ENCODE assay signal across 1 cellular context in the genomic region with DNA sequence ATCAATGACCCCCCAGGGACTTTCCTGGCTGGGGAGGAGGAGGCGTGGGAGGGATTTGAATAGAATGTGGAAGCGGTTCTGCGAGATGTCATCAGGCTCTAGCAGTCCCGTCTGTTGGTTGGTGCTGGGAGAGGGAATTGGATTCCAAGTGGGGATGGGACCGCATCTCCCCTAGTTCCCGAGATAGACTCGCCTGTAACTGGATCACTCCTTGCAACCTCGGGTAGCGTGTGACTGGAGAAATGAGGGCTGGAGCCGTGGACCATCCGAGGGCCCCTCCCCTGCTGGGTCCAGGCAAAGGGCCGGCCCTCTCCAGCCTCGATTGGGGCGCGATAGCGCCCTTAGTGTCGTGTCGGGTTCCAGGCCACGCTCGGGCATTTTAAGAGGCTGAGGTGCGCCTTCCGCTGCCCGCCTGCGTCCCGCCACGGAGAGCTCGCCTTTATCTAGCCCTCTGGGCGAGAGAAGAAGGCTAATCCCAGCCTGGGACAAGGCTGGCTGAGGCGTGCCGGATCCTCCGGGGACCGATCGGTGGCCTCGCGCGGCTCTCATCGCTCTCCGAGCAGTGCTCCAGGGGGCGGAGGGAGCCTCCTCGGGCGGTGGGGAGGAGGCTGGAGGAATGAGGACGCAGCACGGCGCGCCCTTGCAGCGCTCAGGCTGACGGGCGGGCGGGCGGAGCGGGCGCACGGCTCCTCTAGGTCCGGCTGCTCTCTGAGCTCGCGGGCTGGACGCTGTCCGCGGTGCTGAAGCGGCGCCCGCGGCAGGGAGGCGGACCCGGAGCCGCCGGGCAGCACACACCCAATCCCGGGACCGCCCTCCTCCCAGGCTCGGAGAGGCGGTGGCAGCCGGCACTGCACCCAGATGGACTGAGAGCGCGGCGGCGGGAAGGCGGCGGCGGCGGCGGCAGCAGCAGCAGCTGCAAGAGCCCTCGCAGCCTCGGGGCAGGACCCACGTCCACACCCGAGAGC.
TF ChIP-seq lines count a peak whose summit lies in the region.

No MANE protein-coding gene starts in this region.

TF ChIP-seq in HepG2, 621 proteins besides CTCF, POLR2A, EP300 and RAD21 (continued from another document and continues in another):
- TF ChIP-seq, protein P1, sequence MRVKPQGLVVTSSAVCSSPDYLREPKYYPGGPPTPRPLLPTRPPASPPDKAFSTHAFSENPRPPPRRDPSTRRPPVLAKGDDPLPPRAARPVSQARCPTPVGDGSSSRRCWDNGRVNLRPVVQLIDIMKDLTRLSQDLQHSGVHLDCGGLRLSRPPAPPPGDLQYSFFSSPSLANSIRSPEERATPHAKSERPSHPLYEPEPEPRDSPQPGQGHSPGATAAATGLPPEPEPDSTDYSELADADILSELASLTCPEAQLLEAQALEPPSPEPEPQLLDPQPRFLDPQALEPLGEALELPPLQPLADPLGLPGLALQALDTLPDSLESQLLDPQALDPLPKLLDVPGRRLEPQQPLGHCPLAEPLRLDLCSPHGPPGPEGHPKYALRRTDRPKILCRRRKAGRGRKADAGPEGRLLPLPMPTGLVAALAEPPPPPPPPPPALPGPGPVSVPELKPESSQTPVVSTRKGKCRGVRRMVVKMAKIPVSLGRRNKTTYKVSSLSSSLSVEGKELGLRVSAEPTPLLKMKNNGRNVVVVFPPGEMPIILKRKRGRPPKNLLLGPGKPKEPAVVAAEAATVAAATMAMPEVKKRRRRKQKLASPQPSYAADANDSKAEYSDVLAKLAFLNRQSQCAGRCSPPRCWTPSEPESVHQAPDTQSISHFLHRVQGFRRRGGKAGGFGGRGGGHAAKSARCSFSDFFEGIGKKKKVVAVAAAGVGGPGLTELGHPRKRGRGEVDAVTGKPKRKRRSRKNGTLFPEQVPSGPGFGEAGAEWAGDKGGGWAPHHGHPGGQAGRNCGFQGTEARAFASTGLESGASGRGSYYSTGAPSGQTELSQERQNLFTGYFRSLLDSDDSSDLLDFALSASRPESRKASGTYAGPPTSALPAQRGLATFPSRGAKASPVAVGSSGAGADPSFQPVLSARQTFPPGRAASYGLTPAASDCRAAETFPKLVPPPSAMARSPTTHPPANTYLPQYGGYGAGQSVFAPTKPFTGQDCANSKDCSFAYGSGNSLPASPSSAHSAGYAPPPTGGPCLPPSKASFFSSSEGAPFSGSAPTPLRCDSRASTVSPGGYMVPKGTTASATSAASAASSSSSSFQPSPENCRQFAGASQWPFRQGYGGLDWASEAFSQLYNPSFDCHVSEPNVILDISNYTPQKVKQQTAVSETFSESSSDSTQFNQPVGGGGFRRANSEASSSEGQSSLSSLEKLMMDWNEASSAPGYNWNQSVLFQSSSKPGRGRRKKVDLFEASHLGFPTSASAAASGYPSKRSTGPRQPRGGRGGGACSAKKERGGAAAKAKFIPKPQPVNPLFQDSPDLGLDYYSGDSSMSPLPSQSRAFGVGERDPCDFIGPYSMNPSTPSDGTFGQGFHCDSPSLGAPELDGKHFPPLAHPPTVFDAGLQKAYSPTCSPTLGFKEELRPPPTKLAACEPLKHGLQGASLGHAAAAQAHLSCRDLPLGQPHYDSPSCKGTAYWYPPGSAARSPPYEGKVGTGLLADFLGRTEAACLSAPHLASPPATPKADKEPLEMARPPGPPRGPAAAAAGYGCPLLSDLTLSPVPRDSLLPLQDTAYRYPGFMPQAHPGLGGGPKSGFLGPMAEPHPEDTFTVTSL (CRISPR knock-in tag; IDR thresholded peaks at IDR 0.05; ENCODE audit: borderline replicate concordance): no peak
- TF ChIP-seq CBFB (CRISPR knock-in tag; IDR thresholded peaks at IDR 0.05) (peak; percentile 91), KDM3A (CRISPR knock-in tag; IDR thresholded peaks at IDR 0.05; ENCODE audit: low read depth) (peak; percentile 90; the same call in 1 of the 2 replicates), ZNF780A (CRISPR knock-in tag; IDR thresholded peaks at IDR 0.05) (peak; percentile 95), ZNF337 (CRISPR knock-in tag; IDR thresholded peaks at IDR 0.05; ENCODE audit: borderline replicate concordance, low read depth) (peak; percentile 97; the same call in 1 of the 2 replicates), SIX4 (CRISPR knock-in tag; IDR thresholded peaks at IDR 0.05) (peak; percentile 73), ZNF512 (CRISPR knock-in tag; IDR thresholded peaks at IDR 0.05) (no peak), ARNTL (CRISPR knock-in tag; IDR thresholded peaks at IDR 0.05) (peak; percentile 78), SIX1 (CRISPR knock-in tag; IDR thresholded peaks at IDR 0.05; ENCODE audit: borderline replicate concordance) (peak; percentile 72; the same call in 1 of the 2 replicates), NONO (IDR thresholded peaks at IDR 0.05) (no peak), NONO (CRISPR knock-in tag; conservative IDR thresholded peaks at IDR 0.05) (peak; percentile 85), POLR2AphosphoS2 (IDR thresholded peaks at IDR 0.05; ENCODE audit: low read depth, low read length) (no peak), SRSF1 (optimal IDR thresholded peaks at IDR 0.05; ENCODE audit: low read depth, low read length) (peak; percentile 49), ZBTB21 (CRISPR knock-in tag; IDR thresholded peaks at IDR 0.05) (peak; percentile 41; the same call in 1 of the 2 replicates), ATM (IDR thresholded peaks at IDR 0.05; ENCODE audit: borderline replicate concordance) (no peak), EED (CRISPR knock-in tag; IDR thresholded peaks at IDR 0.05) (peak; percentile 89; the same call in 1 of the 2 replicates), SNAPC2 (CRISPR knock-in tag; IDR thresholded peaks at IDR 0.05) (peak; percentile 97), ZNF782 (CRISPR knock-in tag; IDR thresholded peaks at IDR 0.05; ENCODE audit: borderline replicate concordance) (peak; percentile 95; the same call in 1 of the 2 replicates), MEIS2 (CRISPR knock-in tag; IDR thresholded peaks at IDR 0.05) (peak; percentile 99), ZFP1 (CRISPR knock-in tag; IDR thresholded peaks at IDR 0.05) (peak; percentile 75; the same call in 1 of the 2 replicates), ZBTB44 (CRISPR knock-in tag; IDR thresholded peaks at IDR 0.05) (peak; percentile 99), ZNF589 (CRISPR knock-in tag; conservative IDR thresholded peaks at IDR 0.05) (peak; percentile 98), MXD4 (CRISPR knock-in tag; IDR thresholded peaks at IDR 0.05) (peak; percentile 98), SP4 (CRISPR knock-in tag; IDR thresholded peaks at IDR 0.05) (peak; percentile 90), SCMH1 (CRISPR knock-in tag; IDR thresholded peaks at IDR 0.05; ENCODE audit: borderline replicate concordance) (no peak), ZFYVE20 (CRISPR knock-in tag; IDR thresholded peaks at IDR 0.05; ENCODE audit: borderline replicate concordance, low read depth) (peak; percentile 96), DNMT1 (CRISPR knock-in tag; IDR thresholded peaks at IDR 0.05) (peak; percentile 98), SMARCC2 (IDR thresholded peaks at IDR 0.05) (no peak), MIXL1 (CRISPR knock-in tag; IDR thresholded peaks at IDR 0.05) (peak; percentile 90), ZNF580 (CRISPR knock-in tag; IDR thresholded peaks at IDR 0.05; ENCODE audit: borderline replicate concordance, low read depth) (peak; percentile 99), SALL2 (CRISPR knock-in tag; IDR thresholded peaks at IDR 0.05) (peak; percentile 99), ZNF253 (CRISPR knock-in tag; IDR thresholded peaks at IDR 0.05; ENCODE audit: borderline replicate concordance) (peak; percentile 90; the same call in 1 of the 2 replicates), ZNF326 (CRISPR knock-in tag; IDR thresholded peaks at IDR 0.05; ENCODE audit: borderline replicate concordance) (no peak), ZIK1 (CRISPR knock-in tag; IDR thresholded peaks at IDR 0.05; ENCODE audit: borderline replicate concordance, low read depth) (peak; percentile 99), ZNF768 (CRISPR knock-in tag; IDR thresholded peaks at IDR 0.05) (peak; percentile 83), CHD4 (IDR thresholded peaks at IDR 0.05; ENCODE audit: borderline replicate concordance, low read length) (no peak), KMT2B (CRISPR knock-in tag; IDR thresholded peaks at IDR 0.05) (peak; percentile 81), CSRNP2 (CRISPR knock-in tag; conservative IDR thresholded peaks at IDR 0.05; ENCODE audit: low read depth) (0 out of 2 replicates have a peak, but pooled peaks have one; percentile 27), ZNF678 (CRISPR knock-in tag; IDR thresholded peaks at IDR 0.05) (peak; percentile 98), ZNF724P (CRISPR knock-in tag; IDR thresholded peaks at IDR 0.05; ENCODE audit: borderline replicate concordance) (peak; percentile 97), NFIB (CRISPR knock-in tag; IDR thresholded peaks at IDR 0.05; ENCODE audit: borderline replicate concordance) (peak; percentile 74; the same call in 1 of the 2 replicates), RARG (CRISPR knock-in tag; IDR thresholded peaks at IDR 0.05; ENCODE audit: low read depth) (0 out of 2 replicates have a peak, but pooled peaks have one; percentile 71)
- TF ChIP-seq, protein P2, sequence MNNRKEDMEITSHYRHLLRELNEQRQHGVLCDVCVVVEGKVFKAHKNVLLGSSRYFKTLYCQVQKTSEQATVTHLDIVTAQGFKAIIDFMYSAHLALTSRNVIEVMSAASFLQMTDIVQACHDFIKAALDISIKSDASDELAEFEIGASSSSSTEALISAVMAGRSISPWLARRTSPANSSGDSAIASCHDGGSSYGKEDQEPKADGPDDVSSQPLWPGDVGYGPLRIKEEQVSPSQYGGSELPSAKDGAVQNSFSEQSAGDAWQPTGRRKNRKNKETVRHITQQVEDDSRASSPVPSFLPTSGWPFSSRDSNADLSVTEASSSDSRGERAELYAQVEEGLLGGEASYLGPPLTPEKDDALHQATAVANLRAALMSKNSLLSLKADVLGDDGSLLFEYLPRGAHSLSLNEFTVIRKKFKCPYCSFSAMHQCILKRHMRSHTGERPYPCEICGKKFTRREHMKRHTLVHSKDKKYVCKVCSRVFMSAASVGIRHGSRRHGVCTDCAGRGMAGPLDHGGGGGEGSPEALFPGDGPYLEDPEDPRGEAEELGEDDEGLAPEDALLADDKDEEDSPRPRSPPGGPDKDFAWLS (CRISPR knock-in tag; IDR thresholded peaks at IDR 0.05; ENCODE audit: borderline replicate concordance): no peak
- TF ChIP-seq, protein P3, sequence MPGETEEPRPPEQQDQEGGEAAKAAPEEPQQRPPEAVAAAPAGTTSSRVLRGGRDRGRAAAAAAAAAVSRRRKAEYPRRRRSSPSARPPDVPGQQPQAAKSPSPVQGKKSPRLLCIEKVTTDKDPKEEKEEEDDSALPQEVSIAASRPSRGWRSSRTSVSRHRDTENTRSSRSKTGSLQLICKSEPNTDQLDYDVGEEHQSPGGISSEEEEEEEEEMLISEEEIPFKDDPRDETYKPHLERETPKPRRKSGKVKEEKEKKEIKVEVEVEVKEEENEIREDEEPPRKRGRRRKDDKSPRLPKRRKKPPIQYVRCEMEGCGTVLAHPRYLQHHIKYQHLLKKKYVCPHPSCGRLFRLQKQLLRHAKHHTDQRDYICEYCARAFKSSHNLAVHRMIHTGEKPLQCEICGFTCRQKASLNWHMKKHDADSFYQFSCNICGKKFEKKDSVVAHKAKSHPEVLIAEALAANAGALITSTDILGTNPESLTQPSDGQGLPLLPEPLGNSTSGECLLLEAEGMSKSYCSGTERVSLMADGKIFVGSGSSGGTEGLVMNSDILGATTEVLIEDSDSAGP (CRISPR knock-in tag; IDR thresholded peaks at IDR 0.05; ENCODE audit: borderline replicate concordance): peak; percentile 92
- TF ChIP-seq, protein P4, sequence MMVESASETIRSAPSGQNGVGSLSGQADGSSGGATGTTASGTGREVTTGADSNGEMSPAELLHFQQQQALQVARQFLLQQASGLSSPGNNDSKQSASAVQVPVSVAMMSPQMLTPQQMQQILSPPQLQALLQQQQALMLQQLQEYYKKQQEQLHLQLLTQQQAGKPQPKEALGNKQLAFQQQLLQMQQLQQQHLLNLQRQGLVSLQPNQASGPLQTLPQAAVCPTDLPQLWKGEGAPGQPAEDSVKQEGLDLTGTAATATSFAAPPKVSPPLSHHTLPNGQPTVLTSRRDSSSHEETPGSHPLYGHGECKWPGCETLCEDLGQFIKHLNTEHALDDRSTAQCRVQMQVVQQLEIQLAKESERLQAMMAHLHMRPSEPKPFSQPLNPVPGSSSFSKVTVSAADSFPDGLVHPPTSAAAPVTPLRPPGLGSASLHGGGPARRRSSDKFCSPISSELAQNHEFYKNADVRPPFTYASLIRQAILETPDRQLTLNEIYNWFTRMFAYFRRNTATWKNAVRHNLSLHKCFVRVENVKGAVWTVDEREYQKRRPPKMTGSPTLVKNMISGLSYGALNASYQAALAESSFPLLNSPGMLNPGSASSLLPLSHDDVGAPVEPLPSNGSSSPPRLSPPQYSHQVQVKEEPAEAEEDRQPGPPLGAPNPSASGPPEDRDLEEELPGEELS (CRISPR knock-in tag; IDR thresholded peaks at IDR 0.05): peak; percentile 80
